ENCODE assay signal across 27 cellular contexts in genomic region chrX:17237146-17237545, GRCh38.
"Had no signal": no experiment of that assay in that cellular context is flagged by ENCODE, and none has a peak within 500 bp of the region (broad histone marks: within the 10 kb centered on the region; RNA-seq: fewer than 3 reads in every experiment).

No MANE protein-coding gene starts in this region.

- ATAC-seq: activated CD4-positive, alpha-beta T cell treated with anti-CD3 and anti-CD28 coated beads for 36 hours; activated naive CD4-positive, alpha-beta T cell treated with anti-CD3 and anti-CD28 coated beads, Interleukin-2, amount 50 U/mL, for 72 hours; activated T-cell treated with anti-CD3 and anti-CD28 coated beads, Interleukin-2, amount 50 U/mL, for 72 hours; esophagus mucosa; gastrocnemius medialis had no signal

- DNase-seq: activated CD4-positive, alpha-beta memory T cell treated with anti-CD3 and anti-CD28 coated beads, Interleukin-2, amount 10 ng/mL, durations not matched to agents 7 days and 5 days; activated CD4-positive, alpha-beta T cell treated with anti-CD3 and anti-CD28 coated beads for 36 hours; activated CD4-positive, alpha-beta T cell treated with anti-CD3 and anti-CD28 coated beads, Interleukin-2, amount 10 ng/mL, durations not matched to agents 7 days and 5 days; activated CD4-positive, alpha-beta T cell treated with anti-CD3 and anti-CD28 coated beads, Interleukin-2, amount 50 U/mL, for 4 hours; activated CD4-positive, CD25-positive, alpha-beta regulatory T cell; activated CD4-positive, CD25-positive, alpha-beta regulatory T cell treated with anti-CD3 and anti-CD28 coated beads, Interleukin-2, amount 50 U/mL, for 72 hours; activated CD8-positive, alpha-beta memory T cell treated with anti-CD3 and anti-CD28 coated beads, Interleukin-2, amount 50 U/mL, for 48 hours; activated gamma-delta T cell; activated naive CD4-positive, alpha-beta T cell; activated naive CD4-positive, alpha-beta T cell treated with anti-CD3 and anti-CD28 coated beads, Interleukin-2, amount 10 ng/mL, durations not matched to agents 7 days and 5 days; activated naive CD8-positive, alpha-beta T cell treated with anti-CD3 and anti-CD28 coated beads, Interleukin-2, amount 10 ng/mL, durations not matched to agents 7 days and 5 days; activated T-cell treated with anti-CD3 and anti-CD28 coated beads for 4 hours; activated T-cell treated with anti-CD3 and anti-CD28 coated beads, Interleukin-2, amount 50 U/mL, for 24 hours; activated T-cell treated with anti-CD3 and anti-CD28 coated beads, Interleukin-2, amount 50 U/mL, for 72 hours; central memory CD4-positive, alpha-beta T cell; cerebellar nuclear complex; colonic mucosa; effector memory CD4-positive, alpha-beta T cell; endodermal cell; foreskin fibroblast; gastrocnemius medialis; glutamatergic neuron; T-helper 2 cell had no signal

- H3K27me3 ChIP-seq: ascending aorta, cardiac muscle cell, colonic mucosa had no signal

- H3K4me1 ChIP-seq: ascending aorta, colonic mucosa, gastrocnemius medialis had no signal

- H3K27ac ChIP-seq: ascending aorta, cardiac muscle cell, colonic mucosa, gastrocnemius medialis had no signal
